In genomic region chr9:126698756-126699155, GRCh38 we compare ENCODE assay signal across 1 cellular context.
TF ChIP-seq lines count a peak whose summit lies in the region.

No MANE protein-coding gene starts in this region.

TF ChIP-seq in SK-N-SH, 30 proteins besides CTCF, POLR2A, EP300 and RAD21 (continued from another document):
- TF ChIP-seq POLR2AphosphoS5 (IDR thresholded peaks at IDR 0.05; ENCODE audit: low read depth, low read length) (no peak), FOXM1 (IDR thresholded peaks at IDR 0.05; ENCODE audit: low read depth) (no peak), TEAD4 (IDR thresholded peaks at IDR 0.05; ENCODE audit: borderline replicate concordance, insufficient read depth) (no peak), TCF12 (IDR thresholded peaks at IDR 0.05) (no peak), JUND (IDR thresholded peaks at IDR 0.05) (no peak), RCOR1 (IDR thresholded peaks at IDR 0.05; ENCODE audit: low read length) (no peak), SMC3 (IDR thresholded peaks at IDR 0.05; ENCODE audit: low read depth, low read length) (no peak), FOXJ3 (CRISPR knock-in tag; IDR thresholded peaks at IDR 0.05) (no peak), PBX3 (IDR thresholded peaks at IDR 0.05) (no peak), FOSL2 (IDR thresholded peaks at IDR 0.05; ENCODE audit: borderline replicate concordance, low read depth) (no peak), REST (IDR thresholded peaks at IDR 0.05; ENCODE audit: low read depth, low read length) (no peak), YY1 (IDR thresholded peaks at IDR 0.05; ENCODE audit: low read depth) (no peak), ELF1 (IDR thresholded peaks at IDR 0.05) (no peak), MEF2A (IDR thresholded peaks at IDR 0.05; ENCODE audit: borderline replicate concordance, low read depth) (no peak), IRF3 (IDR thresholded peaks at IDR 0.05; ENCODE audit: low read depth, low read length) (no peak)
